In genomic region chr3:138397983-138398382, GRCh38 we compare ENCODE assay signal across 19 cellular contexts. TPM values are rescaled to one million over a fixed set of nuclear protein-coding genes. Genes with fewer than 3 reads are reported as not detected.
DNase-seq lines count a peak whose midpoint lies in the region; ATAC-seq and TF ChIP-seq lines count a peak whose summit lies in the region.
"Had no signal": no experiment of that assay in that cellular context is flagged by ENCODE, and none has a peak within 500 bp of the region (broad histone marks: within the 10 kb centered on the region; RNA-seq: fewer than 3 reads in every experiment).

No MANE protein-coding gene starts in this region.

- H3K4me3 Mint-ChIP-seq in MCF 10A (ENCODE audit: unreplicated experiment) (no peak overlapping the region), endodermal cell (no peak overlapping the region), progenitor cell of endocrine pancreas (ENCODE audit: low read depth) (no peak overlapping the region)
- H3K4me3 Mint-ChIP-seq: activated T-cell treated with anti-CD3 and anti-CD28 coated beads, Interleukin-2, amount 50 U/mL, for 24 hours; T-helper 17 cell had no signal

- no peaks in the 10 kb centered on the region for H3K79me2 ChIP-seq in PC-3 (ENCODE audit: low read length)
- H3K79me2 ChIP-seq: parathyroid adenoma had no signal

- no peaks in the 10 kb centered on the region for H3K9me2 ChIP-seq in PC-3 (replicated peaks; ENCODE audit: low read length)

- H3K9me3 Mint-ChIP-seq in MCF 10A (ENCODE audit: unreplicated experiment) (no peaks in the 10 kb centered on the region), endodermal cell (no peaks in the 10 kb centered on the region), progenitor cell of endocrine pancreas (ENCODE audit: low read depth) (no peaks in the 10 kb centered on the region)
- H3K9me3 Mint-ChIP-seq: activated T-cell treated with anti-CD3 and anti-CD28 coated beads, Interleukin-2, amount 50 U/mL, for 24 hours had no signal

- intact Hi-C loops in MCF 10A (cut with micrococcal nuclease) (loop anchor here (1.0 kb wide), 1 partner anchor 66 kb away; no protein-coding TSS in a partner anchor), breast epithelium (cut with DNase I; ENCODE audit: low total_unique reads) (no loop called here), PC-3 (cut with micrococcal nuclease) (loop anchor here (1.0 kb wide), 1 partner anchor 218 kb away; no protein-coding TSS in a partner anchor)

- H4K20me1 ChIP-seq in PC-3 (ENCODE audit: low read length), result no peaks in the 10 kb centered on the region

- BruUV-seq in MCF 10A (replicated peaks; lab: Mats Ljungman, UMichigan) (no TSS peak), PC-3 (replicated peaks; lab: Mats Ljungman, UMichigan) (no TSS peak)

- H3K4me2 ChIP-seq in PC-3 (ENCODE audit: low read length), result no peak overlapping the region

- H3K27ac ChIP-seq in breast epithelium (no peak overlapping the region), PC-3 (ENCODE audit: low read length) (no peak overlapping the region), endodermal cell (ENCODE audit: low read depth, low read length) (no peak overlapping the region)
- H3K27ac ChIP-seq: gastroesophageal sphincter, parathyroid adenoma, thoracic aorta had no signal

- H3K4me3 ChIP-seq in breast epithelium (no peak overlapping the region), PC-3 (ENCODE audit: low read length) (no peak overlapping the region), endodermal cell (ENCODE audit: low read length) (no peak overlapping the region)
- H3K4me3 ChIP-seq: gastroesophageal sphincter, thoracic aorta had no signal

- H3K9ac ChIP-seq in PC-3 (ENCODE audit: low read length) (no peak overlapping the region), endodermal cell (ENCODE audit: extremely low read depth, low read length, poor library complexity, severe bottlenecking) (no peak overlapping the region)
- H3K9ac ChIP-seq: parathyroid adenoma had no signal

- H3K27me3 ChIP-seq in breast epithelium (no peaks in the 10 kb centered on the region), PC-3 (ENCODE audit: low read length) (no peaks in the 10 kb centered on the region), endodermal cell (ENCODE audit: control insufficient read depth, insufficient read depth, low read length, poor library complexity, severe bottlenecking) (no peaks in the 10 kb centered on the region)
- H3K27me3 ChIP-seq: gastroesophageal sphincter had no signal

- POLR2A ChIA-PET in MCF 10A (lab: Yijun Ruan, JAX), result no interaction called here
- POLR2A ChIA-PET in PC-3 (lab: Charles Lee; ENCODE audit: unreplicated experiment), result no interaction called here
- POLR2A ChIA-PET in GM10248 (lab: Yijun Ruan, JAX), result no interaction called here

- peak; percentile 36 for TF ChIP-seq CTCF in MCF 10A (IDR thresholded peaks at IDR 0.05; ENCODE audit: unreplicated experiment)
- no peak for TF ChIP-seq CTCF in breast epithelium (IDR thresholded peaks at IDR 0.05)
- TF ChIP-seq CTCF in PC-3 (conservative IDR thresholded peaks at IDR 0.05; ENCODE audit: low read depth, low read length), result peak; percentile 45; the same call in 1 of the 2 replicates
- peak; percentile 32 for TF ChIP-seq CTCF in endodermal cell (conservative IDR thresholded peaks at IDR 0.05)
- no peak for TF ChIP-seq CTCF in progenitor cell of endocrine pancreas (IDR thresholded peaks at IDR 0.05; ENCODE audit: unreplicated experiment)
- TF ChIP-seq CTCF in GM10248 (IDR thresholded peaks at IDR 0.05; ENCODE audit: control extremely low read depth, extremely low read depth, low read depth, missing control alignments), result no peak

- no peaks in the 10 kb centered on the region for H3K27me3 Mint-ChIP-seq in MCF 10A (ENCODE audit: insufficient read depth, unreplicated experiment)
- no peaks in the 10 kb centered on the region for H3K27me3 Mint-ChIP-seq in endodermal cell (ENCODE audit: insufficient read depth)
- H3K27me3 Mint-ChIP-seq in progenitor cell of endocrine pancreas, result peaks cover 27% of the 10 kb centered on the region
- H3K27me3 Mint-ChIP-seq: activated T-cell treated with anti-CD3 and anti-CD28 coated beads, Interleukin-2, amount 50 U/mL, for 24 hours had no signal

- CTCF ChIA-PET in MCF 10A (lab: Yijun Ruan, JAX) (interaction anchor here (0.6 to 13.8 kb wide), 13 partner anchors 8 to 527 kb away, joined by 3 to 130 read pairs (median 3); no protein-coding TSS in a partner anchor), PC-3 (lab: Charles Lee) (no interaction called here), GM10248 (lab: Yijun Ruan, JAX) (interaction anchor here (1.2 to 2.4 kb wide), 2 partner anchors 19 to 216 kb away, joined by 3 to 12 read pairs; no protein-coding TSS in a partner anchor)

- H3K9me3 ChIP-seq in breast epithelium, result no peaks in the 10 kb centered on the region
- no peaks in the 10 kb centered on the region for H3K9me3 ChIP-seq in PC-3 (ENCODE audit: low read length)
- no peaks in the 10 kb centered on the region for H3K9me3 ChIP-seq in endodermal cell (ENCODE audit: control insufficient read depth, low read length)
- H3K9me3 ChIP-seq: gastroesophageal sphincter, thoracic aorta had no signal

- no peaks in the 10 kb centered on the region for H3K4me1 Mint-ChIP-seq in MCF 10A (ENCODE audit: insufficient read depth, unreplicated experiment)
- H3K4me1 Mint-ChIP-seq in endodermal cell, result peaks cover 5% of the 10 kb centered on the region
- peaks cover 12% of the 10 kb centered on the region for H3K4me1 Mint-ChIP-seq in progenitor cell of endocrine pancreas (ENCODE audit: low read depth)

- ATAC-seq in PC-3, result no peak
- ATAC-seq: gastroesophageal sphincter, Panc1, T-helper 17 cell had no signal

- no peaks in the 10 kb centered on the region for H3K36me3 ChIP-seq in breast epithelium
- no peaks in the 10 kb centered on the region for H3K36me3 ChIP-seq in PC-3 (ENCODE audit: low read depth, low read length)
- no peaks in the 10 kb centered on the region for H3K36me3 ChIP-seq in endodermal cell (ENCODE audit: control insufficient read depth, insufficient read depth, low read length)

- no peak for TF ChIP-seq POLR2A in breast epithelium (IDR thresholded peaks at IDR 0.05)

- DNase-seq in MCF 10A (ENCODE audit: unreplicated experiment) (peak; percentile 32), breast epithelium (ENCODE audit: low spot score in 2 of 2) (no peak), PC-3 (peak; percentile 4), endodermal cell (peak; percentile 38), putamen (ENCODE audit: low spot score) (peak; percentile 34), progenitor cell of endocrine pancreas (ENCODE audit: low spot score, unreplicated experiment) (no peak), HCEC 1CT (no peak), GM10248 (ENCODE audit: extremely low spot score) (no peak)
- DNase-seq: activated T-cell treated with anti-CD3 and anti-CD28 coated beads, Interleukin-2, amount 50 U/mL, for 24 hours; amniotic stem cell; islet precursor cell; NCI-H1092 treated with DMSO at 0.1 percent for 48 hours; NCI-H226; stimulated activated CD4-positive, alpha-beta T cell treated with anti-CD3 and anti-CD28 coated beads, Interleukin-15, amount 100 ng/mL, for 24 hours; T-helper 17 cell had no signal

- H3K27ac Mint-ChIP-seq in MCF 10A (ENCODE audit: low read depth, unreplicated experiment), result no peak overlapping the region
- no peak overlapping the region for H3K27ac Mint-ChIP-seq in endodermal cell
- no peak overlapping the region for H3K27ac Mint-ChIP-seq in progenitor cell of endocrine pancreas
- H3K27ac Mint-ChIP-seq: activated T-cell treated with anti-CD3 and anti-CD28 coated beads, Interleukin-2, amount 50 U/mL, for 24 hours; T-helper 17 cell had no signal

- H3F3A ChIP-seq in PC-3 (ENCODE audit: low read length, unreplicated experiment), result no peaks in the 10 kb centered on the region

- no peak overlapping the region for H2AFZ ChIP-seq in PC-3 (ENCODE audit: low read length)
- H2AFZ ChIP-seq: parathyroid adenoma had no signal

- H3K4me1 ChIP-seq in breast epithelium (no peaks in the 10 kb centered on the region), PC-3 (ENCODE audit: insufficient read depth, low read length) (no peaks in the 10 kb centered on the region), endodermal cell (ENCODE audit: control insufficient read depth, insufficient read depth, low read length) (no peaks in the 10 kb centered on the region)
- H3K4me1 ChIP-seq: gastroesophageal sphincter, parathyroid adenoma had no signal

- WGBS in endodermal cell (ENCODE audit: insufficient coverage in 1 of 2, insufficient read length in 1 of 2), 2 experiments, result 93% methylated on average over 3 to 4 of the region's 4 CpGs

- no peaks in the 10 kb centered on the region for H3K36me3 Mint-ChIP-seq in MCF 10A (ENCODE audit: insufficient read depth, unreplicated experiment)
- peaks cover 3% of the 10 kb centered on the region for H3K36me3 Mint-ChIP-seq in endodermal cell (ENCODE audit: low read depth)
- H3K36me3 Mint-ChIP-seq in progenitor cell of endocrine pancreas (ENCODE audit: insufficient read depth), result peaks cover 15% of the 10 kb centered on the region

RNA-seq across cellular contexts. Expression of gene ESYT3, which starts 36.4 kb away (rescaled TPM):
- total RNA-seq in MCF 10A (2022) (0.44 and 1.0 TPM in 2 replicates), breast epithelium (1 to 10 TPM in 2 of 3 donors, under 1 TPM in 1; 0.32 to 4.2 (median 2.3) TPM), PC-3 (2014; rRNA removed) (1.6 TPM in 2 replicates), endodermal cell (10 to 100 TPM in 1 of 2 donors, 1 to 10 TPM in 1; 7.7 to 10.2 TPM), progenitor cell of endocrine pancreas (1.8 and 3.5 TPM in 2 replicates)
- 1.5 TPM for polyA plus RNA-seq in endodermal cell (2013, experiment 1 of 2)
- polyA plus RNA-seq in endodermal cell (2013, experiment 2 of 2), result 0.70 TPM

RNA-seq across cellular contexts. Expression of gene MRAS, which starts 49.6 kb away (rescaled TPM):
- total RNA-seq in MCF 10A (2022) (5.2 and 7.0 TPM in 2 replicates), breast epithelium (100 to 1,000 TPM in 1 of 3 donors, 10 to 100 TPM in 2; 39.0 to 157 (median 74.8) TPM), PC-3 (2014; rRNA removed) (2.8 and 5.3 TPM in 2 replicates), endodermal cell (10 to 100 TPM; 12.8 to 16.1 TPM), progenitor cell of endocrine pancreas (25.1 and 27.7 TPM in 2 replicates)
- 24.2 TPM for polyA plus RNA-seq in endodermal cell (2013, experiment 1 of 2)
- polyA plus RNA-seq in endodermal cell (2013, experiment 2 of 2), result 24.6 TPM

Comparison
In these comparisons a context has a peak if more than half of its experiments do, and no peak if none do; other contexts are left out.
1. DNase-seq: peak in MCF 10A (single experiment), PC-3 (single experiment), endodermal cell (single experiment) and putamen (single experiment); none in breast epithelium (0 of 2), progenitor cell of endocrine pancreas (single experiment), HCEC 1CT (single experiment) and GM10248 (single experiment).
2. CTCF ChIP-seq: peak in MCF 10A (single experiment), PC-3 (single experiment) and endodermal cell (single experiment); none in breast epithelium (0 of 3), progenitor cell of endocrine pancreas (single experiment) and GM10248 (single experiment).